10 cellular contexts compared by ENCODE assay signal in genomic region chr15:79680721-79681120, GRCh38.
DNase-seq lines count a peak whose midpoint lies in the region; ATAC-seq and TF ChIP-seq lines count a peak whose summit lies in the region.
"Had no signal": no experiment of that assay in that cellular context is flagged by ENCODE, and none has a peak within 500 bp of the region (broad histone marks: within the 10 kb centered on the region; RNA-seq: fewer than 3 reads in every experiment).

No MANE protein-coding gene starts in this region.

- TF ChIP-seq CTCF in GM12865 (IDR thresholded peaks at IDR 0.05; ENCODE audit: insufficient read depth, low read depth, low read length, missing control alignments), result no peak
- no peak for TF ChIP-seq CTCF in choroid plexus epithelial cell (conservative IDR thresholded peaks at IDR 0.05; ENCODE audit: low read depth, low read length)

- DNase-seq in GM12865 (ENCODE audit: low read depth) (peak; percentile 37), HT1080 (ENCODE audit: low read depth) (peak; percentile 91), choroid plexus epithelial cell (ENCODE audit: low read depth) (peak; percentile 80), non-pigmented ciliary epithelial cell (ENCODE audit: low read depth) (peak; percentile 80), NCI-H1105 (lab: John Stamatoyannopoulos, UW) (no peak), SIG-M5 treated with dmso at 0.1 percent for 504 hours (lab: John Stamatoyannopoulos, UW; ENCODE audit: unreplicated experiment) (no peak), midbrain (lab: John Stamatoyannopoulos, UW) (no peak)
- DNase-seq: RPMI8226, tibial artery had no signal

- ATAC-seq in GM18873 (IDR thresholded peaks at IDR 0.05; ENCODE audit: low FRiP score, unreplicated experiment), result no peak

- H3K4me3 ChIP-seq in GM12865 (ENCODE audit: low read depth, low read length) (no peak overlapping the region; the same call in 1 of the 2 replicates), choroid plexus epithelial cell (ENCODE audit: low read depth, low read length) (no peak overlapping the region)
- H3K4me3 ChIP-seq: tibial artery had no signal

Comparison
In these comparisons a context has a peak if more than half of its experiments do, and no peak if none do; other contexts are left out.
1. DNase-seq: peak in GM12865 (single experiment), HT1080 (single experiment), choroid plexus epithelial cell (single experiment) and non-pigmented ciliary epithelial cell (single experiment); none in NCI-H1105 (single experiment), SIG-M5 treated with dmso at 0.1 percent for 504 hours (single experiment) and midbrain (single experiment).